In genomic region chr14:81170104-81170828, GRCh38 we compare ENCODE assay signal across 1 cellular context.
TF ChIP-seq lines count a peak whose summit lies in the region.

No MANE protein-coding gene starts in this region.

TF ChIP-seq in HepG2, 621 proteins besides CTCF, POLR2A, EP300 and RAD21 (continued from another document and continues in another):
- TF ChIP-seq ZNF318 (CRISPR knock-in tag; IDR thresholded peaks at IDR 0.05) (no peak), HHEX (CRISPR knock-in tag; IDR thresholded peaks at IDR 0.05) (no peak), ZNF207 (IDR thresholded peaks at IDR 0.05; ENCODE audit: borderline replicate concordance) (no peak), ZEB1 (IDR thresholded peaks at IDR 0.05; ENCODE audit: insufficient replicate concordance, low read depth) (no peak), GZF1 (CRISPR knock-in tag; IDR thresholded peaks at IDR 0.05) (no peak), RBM22 (optimal IDR thresholded peaks at IDR 0.05; ENCODE audit: low read length) (no peak), ZNF329 (CRISPR knock-in tag; IDR thresholded peaks at IDR 0.05; ENCODE audit: low read depth) (peak; percentile 70; the same call in 1 of the 2 replicates), ZNF609 (CRISPR knock-in tag; IDR thresholded peaks at IDR 0.05; ENCODE audit: borderline replicate concordance) (0 out of 2 replicates have a peak, but pooled peaks have one; percentile 41), ZBTB10 (CRISPR knock-in tag; IDR thresholded peaks at IDR 0.05; ENCODE audit: borderline replicate concordance) (no peak), GPN1 (CRISPR knock-in tag; IDR thresholded peaks at IDR 0.05; ENCODE audit: borderline replicate concordance) (no peak), FOXP4 (CRISPR knock-in tag; IDR thresholded peaks at IDR 0.05) (no peak; the same call in 1 of the 2 replicates), ATF6 (CRISPR knock-in tag; conservative IDR thresholded peaks at IDR 0.05) (no peak), ZNF367 (CRISPR knock-in tag; IDR thresholded peaks at IDR 0.05; ENCODE audit: borderline replicate concordance) (no peak), THYN1 (CRISPR knock-in tag; IDR thresholded peaks at IDR 0.05; ENCODE audit: borderline replicate concordance, low read depth) (no peak), MED8 (CRISPR knock-in tag; IDR thresholded peaks at IDR 0.05; ENCODE audit: insufficient replicate concordance) (no peak), MBD4 (IDR thresholded peaks at IDR 0.05; ENCODE audit: borderline replicate concordance, low read length) (no peak), MXD1 (CRISPR knock-in tag; IDR thresholded peaks at IDR 0.05) (no peak), FOXJ3 (CRISPR knock-in tag; IDR thresholded peaks at IDR 0.05; ENCODE audit: borderline replicate concordance) (no peak), ETV5 (CRISPR knock-in tag; IDR thresholded peaks at IDR 0.05; ENCODE audit: borderline replicate concordance) (peak; percentile 21), FOSL1 (CRISPR knock-in tag; IDR thresholded peaks at IDR 0.05; ENCODE audit: borderline replicate concordance) (no peak), KLF13 (CRISPR knock-in tag; IDR thresholded peaks at IDR 0.05) (no peak), MTF2 (CRISPR knock-in tag; IDR thresholded peaks at IDR 0.05; ENCODE audit: borderline replicate concordance) (peak; percentile 35; the same call in 1 of the 2 replicates), TRIM22 (IDR thresholded peaks at IDR 0.05) (no peak), ZNF143 (CRISPR knock-in tag; IDR thresholded peaks at IDR 0.05) (peak; percentile 65; the same call in 1 of the 2 replicates), FOXK1 (CRISPR knock-in tag; IDR thresholded peaks at IDR 0.05; ENCODE audit: borderline replicate concordance, low read depth) (peak; percentile 16; the same call in 1 of the 2 replicates), ZBTB49 (CRISPR knock-in tag; IDR thresholded peaks at IDR 0.05; ENCODE audit: borderline replicate concordance) (peak; percentile 21; the same call in 1 of the 2 replicates), ZNF333 (CRISPR knock-in tag; IDR thresholded peaks at IDR 0.05; ENCODE audit: borderline replicate concordance) (no peak), DRAP1 (CRISPR knock-in tag; IDR thresholded peaks at IDR 0.05) (peak; percentile 9; the same call in 1 of the 2 replicates)
